In genomic region chr9:127417130-127418036, GRCh38 we compare ENCODE assay signal across 1 cellular context.
TF ChIP-seq lines count a peak whose summit lies in the region.

No MANE protein-coding gene starts in this region.

TF ChIP-seq in HEK293, 187 proteins besides CTCF, POLR2A, EP300 and RAD21 (continued from another document):
- TF ChIP-seq ZNF513 (tag by site-specific recombination; IDR thresholded peaks at IDR 0.05) (0 out of 2 replicates have a peak, but pooled peaks have one; percentile 28), ZNF473 (tag by site-specific recombination; IDR thresholded peaks at IDR 0.05) (no peak), ZNF629 (tag by site-specific recombination; IDR thresholded peaks at IDR 0.05) (peak; percentile 38; the same call in 1 of the 2 replicates), INSM2 (tag by site-specific recombination; IDR thresholded peaks at IDR 0.05) (no peak), PBX3 (CRISPR knock-in tag; IDR thresholded peaks at IDR 0.05) (no peak), ZNF10 (tag by site-specific recombination; IDR thresholded peaks at IDR 0.05) (no peak), ZNF362 (tag by site-specific recombination; IDR thresholded peaks at IDR 0.05) (no peak), YY1 (tag by site-specific recombination; IDR thresholded peaks at IDR 0.05) (no peak), ZNF138 (tag by site-specific recombination; IDR thresholded peaks at IDR 0.05; ENCODE audit: borderline replicate concordance) (no peak), OSR2 (tag by site-specific recombination; IDR thresholded peaks at IDR 0.05) (peak; percentile 19; the same call in 1 of the 2 replicates)
TF ChIP-seq in HEK293: peak in this region for 7.
